8 cellular contexts compared by ENCODE assay signal in the genomic region with DNA sequence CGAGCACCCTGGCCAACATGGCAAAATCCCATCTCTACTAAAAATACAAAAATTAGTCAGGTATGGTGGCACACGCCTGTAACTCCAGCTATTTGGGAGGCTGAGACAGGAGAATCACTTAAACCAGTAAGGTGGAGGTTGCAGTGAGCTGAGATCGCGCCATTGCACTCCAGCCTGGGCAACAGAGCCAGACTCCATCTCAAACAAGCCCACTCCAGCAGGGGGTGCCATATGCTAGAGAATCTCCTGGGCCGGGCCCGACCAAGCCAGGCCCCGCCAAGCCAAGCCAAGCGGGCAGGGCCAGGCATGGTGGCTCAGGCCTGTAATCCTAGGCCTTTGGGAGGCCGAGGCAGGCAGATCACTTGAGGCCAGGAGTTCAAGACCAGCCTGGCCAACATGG. TPM values are rescaled to one million over a fixed set of nuclear protein-coding genes. Genes with fewer than 3 reads are reported as not detected.
A peak's percentile ranks its signal among the peaks of the same experiment; 100 is the strongest.
DNase-seq lines count a peak whose midpoint lies in the region; TF ChIP-seq lines count a peak whose summit lies in the region.
"Not testable (repeated sequence)": the region's sequence is repeated elsewhere in the genome, so short reads cannot be mapped to it uniquely, and the experiment has no call there.

No MANE protein-coding gene starts in this region.

- peak; percentile 59 for TF ChIP-seq CTCF in choroid plexus epithelial cell (conservative IDR thresholded peaks at IDR 0.05; ENCODE audit: low read depth, low read length)
- peak in 10 of 11 experiments; percentile 6 to 69 (median 56) for TF ChIP-seq CTCF in spleen (IDR thresholded peaks at IDR 0.05 in 8 of 11, conservative IDR thresholded peaks at IDR 0.05 in 3 of 11)

- WGBS in spleen, 5 donors, result 84 to 96% (median 86%) methylated on average over 7 to 9 of the region's 9 CpGs

- not testable (repeated sequence) for H3K27me3 Mint-ChIP-seq in T-helper 2 cell treated with Interferon-gamma antibody and Interleukin-4, amounts not matched to agents 5 μg/mL and 100 μg/mL, for 36 hours (ENCODE audit: low read depth)

- H3K36me3 ChIP-seq in MG63, spleen: not testable (repeated sequence)

- not testable (repeated sequence) for H3K4me3 Mint-ChIP-seq in T-helper 2 cell treated with Interferon-gamma antibody and Interleukin-4, amounts not matched to agents 5 μg/mL and 100 μg/mL, for 36 hours

- not testable (repeated sequence) for H3K27ac Mint-ChIP-seq in T-helper 2 cell treated with Interferon-gamma antibody and Interleukin-4, amounts not matched to agents 5 μg/mL and 100 μg/mL, for 36 hours

- not testable (repeated sequence) for H3K4me3 ChIP-seq in MG63; choroid plexus epithelial cell (ENCODE audit: low read depth, low read length); spleen

- H3K4me1 ChIP-seq in spleen, result not testable (repeated sequence)

- H3K4me1 Mint-ChIP-seq in T-helper 2 cell treated with Interferon-gamma antibody and Interleukin-4, amounts not matched to agents 5 μg/mL and 100 μg/mL, for 36 hours (ENCODE audit: low read depth), result not testable (repeated sequence)

- H3K36me3 Mint-ChIP-seq in T-helper 2 cell treated with Interferon-gamma antibody and Interleukin-4, amounts not matched to agents 5 μg/mL and 100 μg/mL, for 36 hours (ENCODE audit: low read depth), result not testable (repeated sequence)

- H3K9me3 Mint-ChIP-seq in T-helper 2 cell treated with Interferon-gamma antibody and Interleukin-4, amounts not matched to agents 5 μg/mL and 100 μg/mL, for 36 hours, result not testable (repeated sequence)

- TF ChIP-seq POLR2A in spleen (IDR thresholded peaks at IDR 0.05), result not testable (repeated sequence)

- not testable (repeated sequence) for H3K27ac ChIP-seq in spleen

- not testable (repeated sequence) for H3K9me3 ChIP-seq in MG63, spleen

- peak; percentile 46 for DNase-seq in DMS 273 (lab: John Stamatoyannopoulos, UW; ENCODE audit: unreplicated experiment)
- DNase-seq in MG63, result peak; percentile 54
- peak; percentile 47 for DNase-seq in T-helper 2 cell treated with Interferon-gamma antibody and Interleukin-4, amounts not matched to agents 5 μg/mL and 100 μg/mL, for 36 hours (ENCODE audit: low spot score)
- DNase-seq in activated T-cell treated with anti-CD3 and anti-CD28 coated beads for 48 hours (ENCODE audit: low read depth), result peak; percentile 66
- peak; percentile 65 for DNase-seq in choroid plexus epithelial cell (ENCODE audit: low read depth)
- DNase-seq in iPS-NIHi7 (ENCODE audit: extremely low spot score), result peak; percentile 50
- DNase-seq in spleen, result peak; percentile 86
- peak; percentile 49 to 70 (median 61) for DNase-seq in stimulated activated naive CD4-positive, alpha-beta T cell (lab: John Stamatoyannopoulos, UW)

- intact Hi-C loops in spleen (cut with DNase I; ENCODE audit: low total_unique reads), result not testable (repeated sequence)

- not testable (repeated sequence) for H3K27me3 ChIP-seq in MG63; spleen (replicated peaks in 1 of 7)

RNA-seq across cellular contexts. Expression of a gene that starts 8.4 kb away (rescaled TPM):
- total RNA-seq in MG63 (2014; rRNA removed; shearing (Covaris generic); ENCODE audit: low replicate concordance), result 117 and 122 TPM in 2 replicates
- 10 to 100 TPM; 19.0 to 38.0 (median 25.8) TPM for total RNA-seq in spleen
- polyA plus RNA-seq in spleen, result 10 to 100 TPM; 40.6 to 61.6 (median 53.8) TPM

RNA-seq across cellular contexts. Expression of a gene that starts 40.8 kb away (rescaled TPM):
- total RNA-seq in MG63 (2014; rRNA removed; shearing (Covaris generic); ENCODE audit: low replicate concordance), result 782 and 1,015 TPM in 2 replicates
- total RNA-seq in spleen, result 100 to 1,000 TPM; 140 to 251 (median 216) TPM
- 100 to 1,000 TPM; 127 to 159 (median 158) TPM for polyA plus RNA-seq in spleen

RNA-seq across cellular contexts. Expression of a gene that starts 54.1 kb away (rescaled TPM):
- total RNA-seq in MG63 (2014; rRNA removed; shearing (Covaris generic); ENCODE audit: low replicate concordance), result 10.2 and 10.5 TPM in 2 replicates
- total RNA-seq in spleen, result 10 to 100 TPM in 4 of 7 donors, 1 to 10 TPM in 3; 5.6 to 18.5 (median 10.0) TPM
- 10 to 100 TPM in 1 of 3 donors, 1 to 10 TPM in 2; 4.1 to 15.1 (median 9.5) TPM for polyA plus RNA-seq in spleen
